ENCODE assay signal across 8 cellular contexts in the genomic region with DNA sequence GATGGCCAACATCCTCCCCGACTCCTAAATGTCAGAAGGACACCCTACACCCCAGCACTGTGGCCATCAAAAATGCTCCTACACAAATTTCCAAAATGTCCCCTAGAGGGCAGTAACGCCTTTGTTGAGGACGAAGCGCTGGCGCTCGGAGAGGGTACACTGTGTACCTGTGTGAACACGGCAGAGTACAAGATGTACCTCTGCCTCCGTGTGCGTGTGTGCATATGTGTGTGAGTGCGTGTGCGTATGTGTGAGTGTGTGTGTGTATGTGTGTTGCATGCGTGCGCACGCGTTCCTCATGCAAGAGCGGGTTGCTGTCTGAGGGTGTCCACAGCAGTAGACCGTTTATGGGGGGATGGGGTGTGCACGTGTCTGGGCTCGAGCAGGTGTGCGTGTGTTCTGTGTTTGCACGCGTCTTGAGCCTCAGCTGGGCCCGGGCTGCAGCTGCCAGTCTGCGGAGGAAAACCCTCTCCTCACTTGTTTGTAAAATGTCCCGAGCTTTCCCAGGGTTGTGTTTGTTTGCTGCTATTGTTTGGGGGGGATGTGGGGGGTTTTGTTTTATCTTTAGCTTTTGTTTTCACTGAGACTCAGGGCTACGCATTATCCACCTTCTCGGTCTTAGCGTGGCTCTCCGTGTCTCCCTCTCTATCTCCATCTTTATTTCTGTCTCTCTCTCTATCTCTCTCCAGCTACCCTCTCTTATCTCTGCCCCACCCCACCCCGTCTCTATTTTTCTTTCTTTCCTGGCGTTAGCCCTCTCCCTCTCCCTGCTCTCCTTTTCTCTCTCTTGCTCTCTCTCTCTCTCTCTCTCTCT. TPM values are rescaled to one million over a fixed set of nuclear protein-coding genes. Genes with fewer than 3 reads are reported as not detected.
DNase-seq lines count a peak whose midpoint lies in the region; ATAC-seq and TF ChIP-seq lines count a peak whose summit lies in the region.

No MANE protein-coding gene starts in this region.

- H3K9ac ChIP-seq in GM23248: no peak overlapping the region

- 33 to 46% methylated on average over 17 to 29 of the region's 31 CpGs for WGBS in GM23248 (ENCODE audit: low coverage in 1 of 2, low lambda C conversion rate in 2 of 2, missing lambda C conversion rate in 2 of 2), 2 experiments

- no peaks in the 10 kb centered on the region for H3F3A ChIP-seq in GM23248 (ENCODE audit: insufficient read depth)

- DNase-seq in GM06990 (ENCODE audit: extremely low read depth, insufficient read length): peak; percentile 76
- peak; percentile 60 for DNase-seq in GM23248
- DNase-seq in LHCN-M2 (ENCODE audit: low read depth): peak; percentile 57
- DNase-seq in left cardiac atrium: peak; percentile 73
- DNase-seq in posterior cingulate gyrus: peak in 7 of 10 donors; percentile 31 to 88 (median 43)
- no peak for DNase-seq in epidermal melanocyte (ENCODE audit: insufficient read length, low spot score)

- peaks cover 18% of the 10 kb centered on the region for H3K4me1 Mint-ChIP-seq in activated naive CD8-positive, alpha-beta T cell (ENCODE audit: low read depth)

- in situ Hi-C loops in GM23248 (cut with MboI): no loop called here

- H3K4me1 ChIP-seq in GM23248 (ENCODE audit: insufficient read depth): no peaks in the 10 kb centered on the region

- H3K36me3 ChIP-seq in GM06990 (ENCODE audit: control insufficient read depth, insufficient read depth, low read length): no peaks in the 10 kb centered on the region
- H3K36me3 ChIP-seq in GM23248 (ENCODE audit: low read depth): no peaks in the 10 kb centered on the region

- H3K27me3 Mint-ChIP-seq in activated naive CD8-positive, alpha-beta T cell: no peaks in the 10 kb centered on the region

- H3K36me3 Mint-ChIP-seq in activated naive CD8-positive, alpha-beta T cell: no peaks in the 10 kb centered on the region

- no peaks in the 10 kb centered on the region for H3K27me3 ChIP-seq in GM06990 (replicated peaks; ENCODE audit: control insufficient read depth, insufficient read depth, low read length)
- H3K27me3 ChIP-seq in GM23248 (replicated peaks; ENCODE audit: insufficient read depth): no peaks in the 10 kb centered on the region

- H3K27ac ChIP-seq in GM23248: no peak overlapping the region

- H3K4me3 ChIP-seq in GM06990 (replicated peaks; ENCODE audit: low read depth, low read length) (peak overlapping the region; percentile 52), GM23248 (no peak overlapping the region)

- intact Hi-C loops in left cardiac atrium (cut with DNase I) (loop anchor here in 1 of 2 donors (1.0 kb wide), 1 partner anchor 21 kb away; no protein-coding TSS in a partner anchor), posterior cingulate gyrus (cut with DNase I) (no loop called here)

- TF ChIP-seq CTCF in GM06990 (IDR thresholded peaks at IDR 0.05; ENCODE audit: insufficient read depth, low read length, poor library complexity, severe bottlenecking): peak; percentile 70

- peak overlapping the region; percentile 82 for H3K27ac Mint-ChIP-seq in activated naive CD8-positive, alpha-beta T cell

- peak overlapping the region; percentile 87 for H3K4me3 Mint-ChIP-seq in activated naive CD8-positive, alpha-beta T cell

- no peak overlapping the region for H2AFZ ChIP-seq in GM23248

- H4K20me1 ChIP-seq in GM23248 (ENCODE audit: insufficient read depth): no peaks in the 10 kb centered on the region

- no peaks in the 10 kb centered on the region for H3K9me3 ChIP-seq in GM23248 (ENCODE audit: low read depth)

- peak; percentile 84 to 90 for ATAC-seq in left cardiac atrium

- no peaks in the 10 kb centered on the region for H3K79me2 ChIP-seq in GM23248 (ENCODE audit: insufficient read depth)

- no peaks in the 10 kb centered on the region for H3K9me2 ChIP-seq in GM23248 (ENCODE audit: insufficient read depth)

- H3K4me2 ChIP-seq in GM23248 (ENCODE audit: unreplicated experiment): no peak overlapping the region

- H3K9me3 Mint-ChIP-seq in activated naive CD8-positive, alpha-beta T cell (ENCODE audit: low read depth): no peaks in the 10 kb centered on the region

- peak; percentile 82 for TF ChIP-seq POLR2A in Raji (IDR thresholded peaks at IDR 0.05; ENCODE audit: insufficient read depth, low read depth, low read length)

RNA-seq across cellular contexts. Expression of gene TSPYL2, which starts 10.4 kb away (rescaled TPM):
- 14.3 and 14.9 TPM in 2 replicates for total RNA-seq in GM23248 (2014; rRNA removed; shearing (Covaris generic))
- polyA plus RNA-seq in GM23248 (2016; fragmentation: Nextera tagmentation; extraction: Ambion mirVana): 14.9 and 16.2 TPM in 2 replicates
- total RNA-seq in LHCN-M2 (2014; rRNA removed) (13.5 and 14.0 TPM in 2 replicates), left cardiac atrium (10 to 100 TPM; 33.5 to 37.4 TPM)
- polyA plus RNA-seq in LHCN-M2 (2012): 11.6 TPM

RNA-seq across cellular contexts. Expression of gene KANTR, which starts 22.1 kb away (rescaled TPM):
- 1.3 and 2.1 TPM in 2 replicates for total RNA-seq in GM23248 (2014; rRNA removed; shearing (Covaris generic))
- polyA plus RNA-seq in GM23248 (2016; fragmentation: Nextera tagmentation; extraction: Ambion mirVana): 0.79 and 1.1 TPM in 2 replicates
- total RNA-seq in LHCN-M2 (2014; rRNA removed): 1.2 and 1.8 TPM in 2 replicates
- 0.83 TPM for polyA plus RNA-seq in LHCN-M2 (2012)
- 1 to 10 TPM; 5.4 to 5.7 TPM for total RNA-seq in left cardiac atrium

RNA-seq across cellular contexts. Expression of gene GPR173, which starts 23.2 kb away (rescaled TPM):
- total RNA-seq in GM23248 (2014; rRNA removed; shearing (Covaris generic)): 0.86 and 2.7 TPM in 2 replicates
- polyA plus RNA-seq in GM23248 (2016; fragmentation: Nextera tagmentation; extraction: Ambion mirVana): 0.09 and 0.24 TPM in 2 replicates
- total RNA-seq in LHCN-M2 (2014; rRNA removed) (2.3 and 4.1 TPM in 2 replicates), left cardiac atrium (1 to 10 TPM; 1.3 to 2.8 TPM)
- polyA plus RNA-seq in LHCN-M2 (2012): 2.3 TPM
